ENCODE assay signal across 8 cellular contexts in the genomic region with DNA sequence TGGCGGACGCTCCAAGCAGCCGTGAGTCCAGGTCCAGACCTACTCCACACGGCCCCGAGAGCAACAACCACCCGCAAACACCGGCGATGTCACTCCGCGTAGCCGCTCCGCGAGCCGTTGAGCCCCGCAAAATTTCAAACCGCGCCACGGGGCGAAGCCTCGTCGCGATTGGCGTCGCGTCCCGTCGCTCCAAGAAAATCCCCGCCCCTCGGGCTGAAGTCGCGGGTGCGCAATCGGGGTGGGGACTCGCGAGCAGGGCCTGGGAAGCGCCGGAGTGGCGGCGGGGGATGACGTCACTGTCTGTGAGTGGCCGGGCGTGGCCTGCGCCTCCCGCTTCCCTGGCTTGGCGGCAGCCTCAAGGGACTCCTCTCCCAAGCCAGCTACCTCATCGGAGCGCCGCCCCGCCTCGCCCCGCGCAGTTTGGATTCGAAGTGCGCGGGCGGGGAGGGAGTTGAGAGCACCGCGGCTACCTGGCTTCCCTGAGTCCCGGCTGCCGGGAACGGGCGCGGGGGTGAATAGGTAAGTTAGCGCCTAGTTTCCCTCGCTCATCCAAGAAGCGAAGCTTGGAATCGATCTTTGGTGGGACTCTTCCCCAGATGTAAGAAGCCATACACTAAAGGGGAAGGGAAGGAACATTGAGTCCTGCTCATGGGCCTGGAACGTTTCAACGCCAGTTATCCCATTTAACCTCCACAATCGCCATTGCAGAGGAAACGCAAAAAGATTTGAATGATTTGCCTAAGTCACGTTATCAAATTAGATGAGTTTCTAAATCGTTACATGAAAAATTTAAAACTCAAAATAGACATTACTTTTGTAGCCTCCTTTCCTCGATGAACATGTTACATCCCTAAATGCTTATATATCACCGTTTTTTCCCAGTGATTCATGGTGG. TPM values are rescaled to one million over a fixed set of nuclear protein-coding genes. Genes with fewer than 3 reads are reported as not detected.
DNase-seq lines count a peak whose midpoint lies in the region; ATAC-seq and TF ChIP-seq lines count a peak whose summit lies in the region.

A gene with protein sequence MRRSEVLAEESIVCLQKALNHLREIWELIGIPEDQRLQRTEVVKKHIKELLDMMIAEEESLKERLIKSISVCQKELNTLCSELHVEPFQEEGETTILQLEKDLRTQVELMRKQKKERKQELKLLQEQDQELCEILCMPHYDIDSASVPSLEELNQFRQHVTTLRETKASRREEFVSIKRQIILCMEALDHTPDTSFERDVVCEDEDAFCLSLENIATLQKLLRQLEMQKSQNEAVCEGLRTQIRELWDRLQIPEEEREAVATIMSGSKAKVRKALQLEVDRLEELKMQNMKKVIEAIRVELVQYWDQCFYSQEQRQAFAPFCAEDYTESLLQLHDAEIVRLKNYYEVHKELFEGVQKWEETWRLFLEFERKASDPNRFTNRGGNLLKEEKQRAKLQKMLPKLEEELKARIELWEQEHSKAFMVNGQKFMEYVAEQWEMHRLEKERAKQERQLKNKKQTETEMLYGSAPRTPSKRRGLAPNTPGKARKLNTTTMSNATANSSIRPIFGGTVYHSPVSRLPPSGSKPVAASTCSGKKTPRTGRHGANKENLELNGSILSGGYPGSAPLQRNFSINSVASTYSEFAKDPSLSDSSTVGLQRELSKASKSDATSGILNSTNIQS (minus strand): TSS at position 119 of the 895 bp plus-strand sequence. CDS start 118 bp downstream, at position 1.

- H3K27ac ChIP-seq in CD8-positive, alpha-beta T cell (ENCODE audit: low read depth, low read length), result peak within 1 kb of the TSS; percentile 81
- peak within 1 kb of the TSS; percentile 77 to 84 for H3K27ac ChIP-seq in lung (ENCODE audit: low read depth in 1 of 2, low read length in 1 of 2)

- DNase-seq in CD8-positive, alpha-beta T cell, result peak; percentile 92 to 98 (median 97)
- DNase-seq in HS-27A (ENCODE audit: low read depth) (peak; percentile 96), NK-92 (lab: John Stamatoyannopoulos, UW; ENCODE audit: unreplicated experiment) (peak; percentile 96), lung (ENCODE audit: low spot score) (peak; percentile 98)
- DNase-seq in activated CD8-positive, alpha-beta memory T cell treated with anti-CD3 and anti-CD28 coated beads for 1 hour (ENCODE audit: extremely low read depth in 1 of 2, low read depth in 1 of 2), result peak; percentile 95
- DNase-seq in effector CD4-positive, alpha-beta T cell, result peak; percentile 98
- peak; percentile 92 to 98 (median 94) for DNase-seq in stimulated activated CD4-positive, alpha-beta T cell treated with anti-CD3 and anti-CD28 coated beads, TNF-alpha, amount 100 ng/mL, for 4 hours (ENCODE audit: low read depth in 3 of 3)

- POLR2A ChIA-PET in CD8-positive, alpha-beta T cell (lab: Charles Lee), result no interaction called here

- H3K9me3 ChIP-seq in CD8-positive, alpha-beta T cell (ENCODE audit: low read length), result no peaks in the 10 kb centered on the region
- no peaks in the 10 kb centered on the region for H3K9me3 ChIP-seq in lung (ENCODE audit: control insufficient read depth in 2 of 2, insufficient read depth in 1 of 2, low read length in 1 of 2)

- peak within 1 kb of the TSS; percentile 78 for H3K4me3 ChIP-seq in CD8-positive, alpha-beta T cell (ENCODE audit: low read depth, low read length)
- peak within 1 kb of the TSS; percentile 92 for H3K4me3 ChIP-seq in lung

- intact Hi-C loops in CD8-positive, alpha-beta T cell (cut with DNase I, micrococcal nuclease), result loop anchor here (1.0 to 10.0 kb wide), 7 partner anchors 28 to 1660 kb away; a partner anchor contains a TSS

- no peak for TF ChIP-seq CTCF in CD8-positive, alpha-beta T cell (IDR thresholded peaks at IDR 0.05)
- TF ChIP-seq CTCF in lung (IDR thresholded peaks at IDR 0.05; ENCODE audit: control extremely low read depth, extremely low read depth), result no peak

- H3K9me3 Mint-ChIP-seq in CD8-positive, alpha-beta T cell, result no peaks in the 10 kb centered on the region

- 0 to 1% methylated on average over 74 to 75 of the region's 75 CpGs for WGBS in lung, 2 donors

- peaks cover 29% of the 10 kb centered on the region for H3K36me3 Mint-ChIP-seq in CD8-positive, alpha-beta T cell

- H3K36me3 ChIP-seq in CD8-positive, alpha-beta T cell (ENCODE audit: insufficient read depth, low read length), result peaks cover 9% of the 10 kb centered on the region
- H3K36me3 ChIP-seq in lung (ENCODE audit: control insufficient read depth in 2 of 2, insufficient read depth in 2 of 2, low read length in 2 of 2), result peaks cover 8 to 9% of the 10 kb centered on the region in 2 donors

- CTCF ChIA-PET in CD8-positive, alpha-beta T cell (lab: Charles Lee), result no interaction called here

- H3K4me1 ChIP-seq in CD8-positive, alpha-beta T cell (ENCODE audit: insufficient read depth, low read length), result peaks cover 13% of the 10 kb centered on the region
- H3K4me1 ChIP-seq in lung (ENCODE audit: control insufficient read depth in 2 of 2, insufficient read depth in 2 of 2, low read length in 2 of 2), result no peaks in the 10 kb centered on the region

- H3K27ac Mint-ChIP-seq in CD8-positive, alpha-beta T cell, result peak within 1 kb of the TSS; percentile 97

- H3K27me3 ChIP-seq in CD8-positive, alpha-beta T cell (ENCODE audit: insufficient read depth, low read length), result no peaks in the 10 kb centered on the region
- H3K27me3 ChIP-seq in lung (ENCODE audit: control insufficient read depth, insufficient read depth), result no peaks in the 10 kb centered on the region

- no peaks in the 10 kb centered on the region for H3K27me3 Mint-ChIP-seq in CD8-positive, alpha-beta T cell (ENCODE audit: low read depth)

- peak; percentile 96 for ATAC-seq in CD8-positive, alpha-beta T cell
- ATAC-seq in GM19467 (IDR thresholded peaks at IDR 0.05; ENCODE audit: unreplicated experiment) (peak; percentile 91), lung (ENCODE audit: insufficient read depth, low FRiP score) (peak; percentile 98)

- H3K4me3 Mint-ChIP-seq in CD8-positive, alpha-beta T cell, result peak within 1 kb of the TSS; percentile 99

- H3K4me1 Mint-ChIP-seq in CD8-positive, alpha-beta T cell (ENCODE audit: low read depth), result peaks cover 19% of the 10 kb centered on the region

RNA-seq across cellular contexts. Expression of the gene that starts here (rescaled TPM):
- 10 to 100 TPM; 24.6 to 31.3 TPM for total RNA-seq in CD8-positive, alpha-beta T cell
- 10 to 100 TPM in 1 of 2 donors, 1 to 10 TPM in 1; 5.0 to 31.1 TPM for total RNA-seq in lung
- 1 to 10 TPM; 7.5 to 8.2 TPM for polyA plus RNA-seq in lung

Comparison
In these comparisons a context has a peak if more than half of its experiments do, and no peak if none do; other contexts are left out.
1. Peak in every context shown above with its lines: DNase-seq, ATAC-seq, H3K4me3 ChIP-seq and H3K27ac ChIP-seq.